ENCODE assay signal across 8 cellular contexts in genomic region chr4:106316773-106317409, GRCh38. TPM values are rescaled to one million over a fixed set of nuclear protein-coding genes. Genes with fewer than 3 reads are reported as not detected.
A peak's percentile ranks its signal among the peaks of the same experiment; 100 is the strongest.
DNase-seq lines count a peak whose midpoint lies in the region; ATAC-seq and TF ChIP-seq lines count a peak whose summit lies in the region.

No MANE protein-coding gene starts in this region.

- POLR2A ChIA-PET in OCI-LY7 (lab: Charles Lee) = interaction anchor here (0.5 to 1.1 kb wide), 3 partner anchors 11 to 120 kb away, joined by 3 to 5 read pairs (median 3); no protein-coding TSS in a partner anchor

- no peaks in the 10 kb centered on the region for H3K27me3 ChIP-seq in right atrium auricular region
- no peaks in the 10 kb centered on the region for H3K27me3 ChIP-seq in stomach smooth muscle (ENCODE audit: control insufficient read depth in 1 of 2, insufficient read depth in 2 of 2, low read length in 2 of 2)

- TF ChIP-seq CTCF in right atrium auricular region (IDR thresholded peaks at IDR 0.05) (no peak), OCI-LY7 (conservative IDR thresholded peaks at IDR 0.05; ENCODE audit: low read length) (no peak), foreskin fibroblast (IDR thresholded peaks at IDR 0.05; ENCODE audit: low read depth, low read length) (no peak), chondrocyte (IDR thresholded peaks at IDR 0.05) (no peak)

- H3K4me1 ChIP-seq in right atrium auricular region = peaks cover 0 to 34% of the 10 kb centered on the region in 2 donors
- peaks cover 24% of the 10 kb centered on the region for H3K4me1 ChIP-seq in OCI-LY7 (ENCODE audit: insufficient read depth, low read length, poor library complexity, severe bottlenecking)
- peaks cover 5% of the 10 kb centered on the region for H3K4me1 ChIP-seq in stomach smooth muscle (ENCODE audit: control insufficient read depth, insufficient read depth, low read length)

- no peaks in the 10 kb centered on the region for H3K9me2 ChIP-seq in OCI-LY7 (ENCODE audit: insufficient read depth, low read length)

- H3K9me3 Mint-ChIP-seq in chondrocyte (ENCODE audit: low read depth) = no peaks in the 10 kb centered on the region

- peak overlapping the region; percentile 91 for H2AFZ ChIP-seq in OCI-LY7 (ENCODE audit: low read length)

- H3K4me2 ChIP-seq in OCI-LY7 (ENCODE audit: low read length) = peak overlapping the region; percentile 92

- no peak for DNase-seq in right atrium auricular region (ENCODE audit: low spot score)
- DNase-seq in left cardiac atrium = no peak
- peak; percentile 16 for DNase-seq in OCI-LY7 (ENCODE audit: low spot score)
- DNase-seq in foreskin fibroblast = no peak
- no peak for DNase-seq in chondrocyte (ENCODE audit: low spot score)
- DNase-seq in CD1c-positive myeloid dendritic cell (ENCODE audit: extremely low spot score) = no peak

- BruUV-seq in OCI-LY7 (replicated peaks; lab: Mats Ljungman, UMichigan) = TSS peak; percentile 78

- peaks cover 36% of the 10 kb centered on the region for H3K4me1 Mint-ChIP-seq in chondrocyte (ENCODE audit: low read depth)

- CTCF ChIA-PET in OCI-LY7 (lab: Charles Lee; ENCODE audit: unreplicated experiment) = interaction anchor here (0.5 kb wide), 1 partner anchor 843 kb away, joined by 3 read pairs; the partner anchor contains the start of gene PPA2

- intact Hi-C loops in left cardiac atrium (cut with DNase I) (no loop called here), OCI-LY7 (cut with micrococcal nuclease; ENCODE audit: unreplicated experiment) (loop anchor here (5.0 to 10.0 kb wide), 4 partner anchors 602 to 1618 kb away; partner anchors contain the start of genes CYP2U1, PAPSS1 and PPA2)

- H3K36me3 Mint-ChIP-seq in chondrocyte (ENCODE audit: low read depth) = peaks cover 4% of the 10 kb centered on the region

- H3K27ac ChIP-seq in right atrium auricular region = peak overlapping the region; percentile 90 to 92
- H3K27ac ChIP-seq in OCI-LY7 (ENCODE audit: low read depth, low read length, poor library complexity, severe bottlenecking) = peak overlapping the region; percentile 75
- peak overlapping the region; percentile 94 for H3K27ac ChIP-seq in stomach smooth muscle (ENCODE audit: low read length)

- no peak overlapping the region for H3K4me3 Mint-ChIP-seq in chondrocyte (ENCODE audit: unreplicated experiment)

- H3K9me3 ChIP-seq in right atrium auricular region (no peaks in the 10 kb centered on the region), OCI-LY7 (ENCODE audit: low read length) (peaks cover 6% of the 10 kb centered on the region; the same call in 1 of the 2 replicates), stomach smooth muscle (ENCODE audit: control insufficient read depth in 2 of 2, low read length in 2 of 2) (no peaks in the 10 kb centered on the region)

- H3K9ac ChIP-seq in stomach smooth muscle (ENCODE audit: low read length in 2 of 2) = peak overlapping the region; percentile 97 to 99

- no peaks in the 10 kb centered on the region for H3K36me3 ChIP-seq in right atrium auricular region
- peaks cover 20% of the 10 kb centered on the region for H3K36me3 ChIP-seq in OCI-LY7 (ENCODE audit: insufficient read depth, low read length)
- H3K36me3 ChIP-seq in stomach smooth muscle (ENCODE audit: control insufficient read depth in 2 of 2, insufficient read depth in 2 of 2, low read length in 2 of 2) = no peaks in the 10 kb centered on the region

- H3K4me3 ChIP-seq in right atrium auricular region (peak overlapping the region; percentile 80 to 95), OCI-LY7 (ENCODE audit: low read depth, low read length, poor library complexity, severe bottlenecking) (peak overlapping the region; percentile 92), foreskin fibroblast (ENCODE audit: low read depth in 1 of 2, low read length in 2 of 2) (peak overlapping the region; percentile 66 to 98), stomach smooth muscle (ENCODE audit: low read length in 2 of 2) (peak overlapping the region; percentile 97 to 98)

- H3K27ac Mint-ChIP-seq in chondrocyte (ENCODE audit: unreplicated experiment) = no peak overlapping the region

- no peak for ATAC-seq in left cardiac atrium
- no peak for ATAC-seq in GM21576 (IDR thresholded peaks at IDR 0.05; ENCODE audit: unreplicated experiment)

- H3K27me3 Mint-ChIP-seq in chondrocyte (ENCODE audit: low read depth) = no peaks in the 10 kb centered on the region

- peaks cover 12% of the 10 kb centered on the region; the same call in 1 of the 2 replicates for H4K20me1 ChIP-seq in OCI-LY7 (ENCODE audit: insufficient read depth, low read length)

- peaks cover 70% of the 10 kb centered on the region for H3K79me2 ChIP-seq in OCI-LY7 (ENCODE audit: insufficient read depth, low read depth, low read length)

RNA-seq across cellular contexts. Expression of gene AIMP1, which starts 0.5 kb away (rescaled TPM):
- 10 to 100 TPM; 15.8 to 19.2 TPM for total RNA-seq in right atrium auricular region
- 10 to 100 TPM; 35.6 to 40.7 TPM for total RNA-seq in left cardiac atrium
- 17.4 and 26.7 TPM in 2 replicates for total RNA-seq in OCI-LY7 (2014; rRNA removed; shearing (Covaris generic))
- 51.7 and 54.9 TPM in 2 replicates for total RNA-seq in OCI-LY7 (2022)
- 37.4 to 42.8 TPM (median 37.9 TPM) in 3 replicates for total RNA-seq in chondrocyte

RNA-seq across cellular contexts. Expression of gene TBCK, which starts 0.9 kb away (rescaled TPM):
- total RNA-seq in right atrium auricular region (10 to 100 TPM; 15.7 to 18.8 TPM), left cardiac atrium (10 to 100 TPM; 19.4 to 22.8 TPM), OCI-LY7 (2022) (46.9 and 47.1 TPM in 2 replicates), chondrocyte (26.0 to 38.3 TPM (median 28.2 TPM) in 3 replicates)
- total RNA-seq in OCI-LY7 (2014; rRNA removed; shearing (Covaris generic)) = 30.2 and 46.5 TPM in 2 replicates

RNA-seq across cellular contexts. Expression of gene GIMD1, which starts 51.7 kb away (rescaled TPM):
- total RNA-seq in right atrium auricular region (not detected), left cardiac atrium (not detected), OCI-LY7 (2022) (not detected in 2 replicates), chondrocyte (not detected in 3 replicates)
- not detected in 2 replicates for total RNA-seq in OCI-LY7 (2014; rRNA removed; shearing (Covaris generic))
